Comparison of ENCODE assay signal across 26 cellular contexts in genomic region chr10:96290368-96291133, GRCh38. TPM values are rescaled to one million over a fixed set of nuclear protein-coding genes. Genes with fewer than 3 reads are reported as not detected.
A peak's percentile ranks its signal among the peaks of the same experiment; 100 is the strongest.
DNase-seq lines count a peak whose midpoint lies in the region; ATAC-seq, FAIRE-seq and TF ChIP-seq lines count a peak whose summit lies in the region.
"Had no signal": no experiment of that assay in that cellular context is flagged by ENCODE, and none has a peak within 500 bp of the region (broad histone marks: within the 10 kb centered on the region; RNA-seq: fewer than 3 reads in every experiment).

No MANE protein-coding gene starts in this region.

- intact Hi-C loops in colonic mucosa (cut with DNase I), result loop anchor here (5.0 kb wide), 1 partner anchor 273 kb away; no protein-coding TSS in a partner anchor

- no peak overlapping the region for H3K4me3 ChIP-seq in colonic mucosa
- H3K4me3 ChIP-seq: gastrocnemius medialis, lung, psoas muscle, thyroid gland had no signal

- H3K27ac ChIP-seq in colonic mucosa, result no peak overlapping the region
- H3K27ac ChIP-seq: brain microvascular endothelial cell, gastrocnemius medialis, psoas muscle, thyroid gland, WERI-Rb-1 had no signal

- peak; percentile 79 for FAIRE-seq in GM18507 (lab: Jason Lieb, UNC)
- FAIRE-seq: small intestine had no signal

- no peaks in the 10 kb centered on the region for H3K36me3 Mint-ChIP-seq in type B pancreatic cell
- H3K36me3 Mint-ChIP-seq: naive thymus-derived CD8-positive, alpha-beta T cell had no signal

- DNase-seq in GM18507 (ENCODE audit: extremely low spot score, insufficient read length, low read depth), result no peak
- peak; percentile 26 for DNase-seq in RPMI8226
- no peak for DNase-seq in type B pancreatic cell (ENCODE audit: extremely low spot score, unreplicated experiment)
- no peak for DNase-seq in colonic mucosa
- no peak for DNase-seq in activated effector memory CD4-positive, alpha-beta T cell treated with anti-CD3 and anti-CD28 coated beads, Interleukin-2, amount 50 U/mL, for 16 hours
- DNase-seq: activated CD8-positive, alpha-beta memory T cell treated with anti-CD3 and anti-CD28 coated beads for 24 hours; brain microvascular endothelial cell; C1 segment of cervical spinal cord; dermis blood vessel endothelial cell; DMS 273 treated with DMSO at 0.1 percent for 48 hours; erythroblast; gastrocnemius medialis; naive thymus-derived CD8-positive, alpha-beta T cell; NCI-H1417 treated with DMSO at 0.1 percent for 48 hours; NCI-H2227 treated with DMSO at 0.1 percent for 48 hours; psoas muscle; Right ventricle myocardium superior; small intestine; thyroid gland; WERI-Rb-1 had no signal

- peak overlapping the region; percentile 6 for H3K4me3 Mint-ChIP-seq in type B pancreatic cell
- H3K4me3 Mint-ChIP-seq: activated T-helper 1 cell treated with anti-CD3 and anti-CD28 coated beads, Interleukin-12 subunit alpha, Interleukin-12 subunit beta, Interleukin-2, Interleukin-4 antibody, amounts not matched to agents 30 ng/mL and 10 ng/mL and 1 ng/mL, durations not matched to agents 14 hours and 24 hours and 36 hours had no signal

- no peak overlapping the region for H3K9ac ChIP-seq in colonic mucosa (ENCODE audit: low read depth in 2 of 2, low read length in 2 of 2)

- H3K36me3 ChIP-seq in colonic mucosa, result no peaks in the 10 kb centered on the region
- H3K36me3 ChIP-seq: brain microvascular endothelial cell, gastrocnemius medialis, thyroid gland, WERI-Rb-1 had no signal

- H3K27ac Mint-ChIP-seq in type B pancreatic cell, result peak overlapping the region; percentile 30
- H3K27ac Mint-ChIP-seq: activated T-helper 1 cell treated with anti-CD3 and anti-CD28 coated beads, Interleukin-12 subunit alpha, Interleukin-12 subunit beta, Interleukin-2, Interleukin-4 antibody, amounts not matched to agents 30 ng/mL and 10 ng/mL and 1 ng/mL, durations not matched to agents 14 hours and 24 hours and 36 hours had no signal

- H3K27me3 Mint-ChIP-seq in type B pancreatic cell, result peaks cover 4% of the 10 kb centered on the region

- no peaks in the 10 kb centered on the region for H3K9me3 ChIP-seq in colonic mucosa
- H3K9me3 ChIP-seq: gastrocnemius medialis, psoas muscle, thyroid gland had no signal

- no peak for TF ChIP-seq CTCF in type B pancreatic cell (conservative IDR thresholded peaks at IDR 0.05)
- no peak for TF ChIP-seq CTCF in colonic mucosa (IDR thresholded peaks at IDR 0.05)

- H3K4me1 Mint-ChIP-seq in type B pancreatic cell (ENCODE audit: unreplicated experiment), result peaks cover 9% of the 10 kb centered on the region

- ATAC-seq in HG02798 (IDR thresholded peaks at IDR 0.05; ENCODE audit: poor library complexity, unreplicated experiment), result peak; percentile 19
- ATAC-seq in SK-N-SH treated with all-trans-retinoic acid at 6 μM for 48 hours, result no peak
- ATAC-seq: gastrocnemius medialis; naive thymus-derived CD8-positive, alpha-beta T cell; psoas muscle had no signal

- peaks cover 10% of the 10 kb centered on the region for H3K4me1 ChIP-seq in colonic mucosa

- H3K9me3 Mint-ChIP-seq in type B pancreatic cell, result no peaks in the 10 kb centered on the region
- H3K9me3 Mint-ChIP-seq: activated T-helper 1 cell treated with anti-CD3 and anti-CD28 coated beads, Interleukin-12 subunit alpha, Interleukin-12 subunit beta, Interleukin-2, Interleukin-4 antibody, amounts not matched to agents 30 ng/mL and 10 ng/mL and 1 ng/mL, durations not matched to agents 14 hours and 24 hours and 36 hours; naive thymus-derived CD8-positive, alpha-beta T cell had no signal

- H3K27me3 ChIP-seq in colonic mucosa, result no peaks in the 10 kb centered on the region
- H3K27me3 ChIP-seq: brain microvascular endothelial cell, gastrocnemius medialis, thyroid gland had no signal

TF ChIP-seq in SK-N-SH treated with all-trans-retinoic acid at 6 μM for 48 hours, 23 proteins besides CTCF, POLR2A, EP300 and RAD21:
- TF ChIP-seq ESRRG (CRISPR knock-in tag; IDR thresholded peaks at IDR 0.05), result no peak
- TF ChIP-seq CREB5 (CRISPR knock-in tag; IDR thresholded peaks at IDR 0.05; ENCODE audit: low read depth), result no peak
- TF ChIP-seq ZNF70 (CRISPR knock-in tag; IDR thresholded peaks at IDR 0.05), result no peak
- TF ChIP-seq CSDC2 (CRISPR knock-in tag; IDR thresholded peaks at IDR 0.05), result no peak
- no peak for TF ChIP-seq BACH2 (CRISPR knock-in tag; IDR thresholded peaks at IDR 0.05; ENCODE audit: borderline replicate concordance)
- TF ChIP-seq PATZ1 (CRISPR knock-in tag; IDR thresholded peaks at IDR 0.05; ENCODE audit: borderline replicate concordance), result no peak
- no peak for TF ChIP-seq SNAI2 (CRISPR knock-in tag; IDR thresholded peaks at IDR 0.05)
- no peak for TF ChIP-seq GLIS3 (CRISPR knock-in tag; IDR thresholded peaks at IDR 0.05)
- TF ChIP-seq TOX (CRISPR knock-in tag; IDR thresholded peaks at IDR 0.05; ENCODE audit: borderline replicate concordance), result no peak
- no peak for TF ChIP-seq CSRNP3 (CRISPR knock-in tag; IDR thresholded peaks at IDR 0.05)
- no peak for TF ChIP-seq ZFP30 (CRISPR knock-in tag; IDR thresholded peaks at IDR 0.05)
- no peak for TF ChIP-seq ARNTL (CRISPR knock-in tag; IDR thresholded peaks at IDR 0.05; ENCODE audit: borderline replicate concordance, low read depth)
- no peak for TF ChIP-seq PPARA (CRISPR knock-in tag; IDR thresholded peaks at IDR 0.05; ENCODE audit: borderline replicate concordance)

RNA-seq across cellular contexts. Expression of gene DNTT, which starts 13.7 kb away (rescaled TPM):
- not detected in 2 replicates for total RNA-seq in type B pancreatic cell (ENCODE audit: low replicate concordance)
- total RNA-seq in colonic mucosa, result not detected
- total RNA-seq: activated T-helper 1 cell treated with anti-CD3 and anti-CD28 coated beads, Interleukin-12 subunit alpha, Interleukin-12 subunit beta, Interleukin-2, Interleukin-4 antibody, amounts not matched to agents 30 ng/mL and 10 ng/mL and 1 ng/mL, durations not matched to agents 14 hours and 24 hours and 36 hours; dermis blood vessel endothelial cell; gastrocnemius medialis; LHCN-M2; lung; naive thymus-derived CD8-positive, alpha-beta T cell; psoas muscle; Right ventricle myocardium superior; T-helper 1 cell treated with Interleukin-12 subunit alpha and Interleukin-12 subunit beta and Interleukin-4 antibody, amounts not matched to agents 30 ng/mL and 1 ng/mL, for 36 hours had no signal

RNA-seq across cellular contexts. Expression of gene BLNK, which starts 19.2 kb away (rescaled TPM):
- total RNA-seq in type B pancreatic cell (ENCODE audit: low replicate concordance), result 21.7 and 59.8 TPM in 2 replicates
- total RNA-seq in colonic mucosa, result 10 to 100 TPM; 13.5 to 24.0 TPM
- total RNA-seq: activated T-helper 1 cell treated with anti-CD3 and anti-CD28 coated beads, Interleukin-12 subunit alpha, Interleukin-12 subunit beta, Interleukin-2, Interleukin-4 antibody, amounts not matched to agents 30 ng/mL and 10 ng/mL and 1 ng/mL, durations not matched to agents 14 hours and 24 hours and 36 hours; dermis blood vessel endothelial cell; LHCN-M2; T-helper 1 cell treated with Interleukin-12 subunit alpha and Interleukin-12 subunit beta and Interleukin-4 antibody, amounts not matched to agents 30 ng/mL and 1 ng/mL, for 36 hours had no signal
